8 cellular contexts compared by ENCODE assay signal in genomic region chr13:110715395-110716234, GRCh38. TPM values are rescaled to one million over a fixed set of nuclear protein-coding genes. Genes with fewer than 3 reads are reported as not detected.
DNase-seq lines count a peak whose midpoint lies in the region; ATAC-seq and TF ChIP-seq lines count a peak whose summit lies in the region.

No MANE protein-coding gene starts in this region.

- no peaks in the 10 kb centered on the region for H3K9me3 ChIP-seq in HUES6 (ENCODE audit: control insufficient read depth, insufficient read depth, low read depth, low read length)
- H3K9me3 ChIP-seq in NT2/D1 (ENCODE audit: insufficient read depth, low read length) = no peaks in the 10 kb centered on the region
- no peaks in the 10 kb centered on the region for H3K9me3 ChIP-seq in endodermal cell (ENCODE audit: control insufficient read depth, low read length)

- H3K4me1 ChIP-seq in HUES6 (ENCODE audit: control insufficient read depth, insufficient read depth, low read length) (peaks cover 13% of the 10 kb centered on the region; the same call in 1 of the 2 replicates), NT2/D1 (ENCODE audit: insufficient read depth, insufficient read length) (no peaks in the 10 kb centered on the region), endodermal cell (ENCODE audit: control insufficient read depth, insufficient read depth, low read length) (no peaks in the 10 kb centered on the region)

- peak overlapping the region; percentile 99 for H3K27ac Mint-ChIP-seq in endodermal cell

- H3K9me3 Mint-ChIP-seq in endodermal cell = no peaks in the 10 kb centered on the region

- TF ChIP-seq CTCF in endodermal cell (conservative IDR thresholded peaks at IDR 0.05) = peak; percentile 22

- peaks cover 16% of the 10 kb centered on the region for H3K4me1 Mint-ChIP-seq in endodermal cell

- DNase-seq in D341Med (ENCODE audit: low spot score) (peak; percentile 94), NT2/D1 (ENCODE audit: low read depth, low spot score) (peak; percentile 99), endodermal cell (peak; percentile 98), mesenteric fat pad (ENCODE audit: low spot score) (peak; percentile 99)
- DNase-seq in activated CD8-positive, alpha-beta memory T cell treated with anti-CD3 and anti-CD28 coated beads, Interleukin-2, amount 50 U/mL, for 4 hours = peak; percentile 93
- peak; percentile 89 for DNase-seq in stimulated activated CD8-positive, alpha-beta memory T cell treated with anti-CD3 and anti-CD28 coated beads, Interleukin-15, amount 100 ng/mL, for 1 hour (ENCODE audit: low read depth)

- H3K9ac ChIP-seq in HUES6 (ENCODE audit: low read length) (peak overlapping the region; percentile 71), NT2/D1 (ENCODE audit: insufficient read length, low read depth) (peak overlapping the region; percentile 96), endodermal cell (ENCODE audit: extremely low read depth, low read length, poor library complexity, severe bottlenecking) (peak overlapping the region; percentile 84)

- 0% methylated on average over 42 to 73 of the region's 73 CpGs for WGBS in endodermal cell (ENCODE audit: insufficient coverage in 1 of 2, insufficient read length in 1 of 2), 2 experiments

- ATAC-seq in GM21447 (IDR thresholded peaks at IDR 0.05; ENCODE audit: unreplicated experiment) = peak; percentile 50

- H3K27me3 Mint-ChIP-seq in endodermal cell (ENCODE audit: insufficient read depth) = no peaks in the 10 kb centered on the region

- H3K36me3 Mint-ChIP-seq in endodermal cell (ENCODE audit: low read depth) = peaks cover 15% of the 10 kb centered on the region

- H3K36me3 ChIP-seq in HUES6 (ENCODE audit: control insufficient read depth, insufficient read depth, low read length) (peaks cover 16% of the 10 kb centered on the region), NT2/D1 (ENCODE audit: insufficient read depth, insufficient read length, low read length) (peaks cover 20% of the 10 kb centered on the region), endodermal cell (ENCODE audit: control insufficient read depth, insufficient read depth, low read length) (peaks cover 17% of the 10 kb centered on the region)

- peak overlapping the region; percentile 66; the same call in 1 of the 2 replicates for H3K27ac ChIP-seq in HUES6 (ENCODE audit: low read depth, low read length)
- H3K27ac ChIP-seq in endodermal cell (ENCODE audit: low read depth, low read length) = peak overlapping the region; percentile 93

- H3K4me3 Mint-ChIP-seq in endodermal cell = peak overlapping the region; percentile 99

- no peaks in the 10 kb centered on the region for H3K27me3 ChIP-seq in HUES6 (ENCODE audit: control insufficient read depth, insufficient read depth, low read length)
- H3K27me3 ChIP-seq in NT2/D1 (ENCODE audit: insufficient read depth, insufficient read length) = no peaks in the 10 kb centered on the region
- H3K27me3 ChIP-seq in endodermal cell (ENCODE audit: control insufficient read depth, insufficient read depth, low read length, poor library complexity, severe bottlenecking) = no peaks in the 10 kb centered on the region

- H3K4me3 ChIP-seq in HUES6 (ENCODE audit: low read depth, low read length) (peak overlapping the region; percentile 95), NT2/D1 (ENCODE audit: insufficient read length, low read depth) (peak overlapping the region; percentile 88), endodermal cell (ENCODE audit: low read length) (peak overlapping the region; percentile 91)

RNA-seq across cellular contexts. Expression of gene ING1, which starts 2.1 kb away (rescaled TPM):
- total RNA-seq in endodermal cell (10 to 100 TPM; 23.2 to 23.6 TPM), mesenteric fat pad (13.4 TPM)
- 23.8 TPM for polyA plus RNA-seq in endodermal cell (2013, experiment 1 of 2)
- 25.8 TPM for polyA plus RNA-seq in endodermal cell (2013, experiment 2 of 2)

RNA-seq across cellular contexts. Expression of gene CARS2, which starts 9.7 kb away (rescaled TPM):
- total RNA-seq in endodermal cell (10 to 100 TPM; 53.0 to 53.2 TPM), mesenteric fat pad (57.1 TPM)
- 29.5 TPM for polyA plus RNA-seq in endodermal cell (2013, experiment 1 of 2)
- polyA plus RNA-seq in endodermal cell (2013, experiment 2 of 2) = 28.6 TPM

Comparison
In these comparisons a context has a peak if more than half of its experiments do, and no peak if none do; other contexts are left out.
1. Peak in every context shown above with its lines: DNase-seq, ATAC-seq, H3K4me3 ChIP-seq and H3K27ac ChIP-seq.